Comparison of ENCODE assay signal across 9 cellular contexts in genomic region chr14:23366163-23366921, GRCh38. TPM values are rescaled to one million over a fixed set of nuclear protein-coding genes. Genes with fewer than 3 reads are reported as not detected.
DNase-seq lines count a peak whose midpoint lies in the region; ATAC-seq, FAIRE-seq and TF ChIP-seq lines count a peak whose summit lies in the region.
"Had no signal": no experiment of that assay in that cellular context is flagged by ENCODE, and none has a peak within 500 bp of the region (broad histone marks: within the 10 kb centered on the region; RNA-seq: fewer than 3 reads in every experiment).

No MANE protein-coding gene starts in this region.

- no peak for FAIRE-seq in GM12891 (lab: Jason Lieb, UNC)

- DNase-seq in EL: peak; percentile 69
- DNase-seq in adrenal gland: peak; percentile 18 to 80 (median 37)
- peak; percentile 83 for DNase-seq in left ventricle myocardium superior
- peak; percentile 53 to 95 (median 70) for DNase-seq in posterior cingulate gyrus
- no peak for DNase-seq in 8988T
- no peak for DNase-seq in GM12891 (ENCODE audit: insufficient read length, low spot score)

- peaks cover 12% of the 10 kb centered on the region for H3K27me3 ChIP-seq in adrenal gland

- H3K9me3 ChIP-seq in adrenal gland (replicated peaks in 1 of 3): no peaks in the 10 kb centered on the region
- H3K9me3 ChIP-seq: neutrophil had no signal

- H3K4me1 ChIP-seq in adrenal gland (replicated peaks in 1 of 2): peaks cover 0 to 4% of the 10 kb centered on the region in 2 donors

- WGBS in adrenal gland, 4 donors: 38 to 56% (median 42%) methylated on average over 21 to 45 of the region's 48 CpGs

- H3K36me3 ChIP-seq in adrenal gland (replicated peaks in 1 of 2): no peaks in the 10 kb centered on the region
- H3K36me3 ChIP-seq: neutrophil had no signal

- TF ChIP-seq POLR2A in adrenal gland (IDR thresholded peaks at IDR 0.05) (peak in 1 of 2 donors; percentile 33), GM12891 (IDR thresholded peaks at IDR 0.05; ENCODE audit: low read depth, low read length) (no peak)

- intact Hi-C loops in adrenal gland (cut with DNase I): no loop called here
- intact Hi-C loops in left ventricle myocardium superior (cut with micrococcal nuclease): no loop called here
- intact Hi-C loops in posterior cingulate gyrus (cut with DNase I): loop anchor here (1.0 kb wide), 1 partner anchor 10 kb away; no protein-coding TSS in a partner anchor

- TF ChIP-seq CTCF in adrenal gland (IDR thresholded peaks at IDR 0.05): no peak

- H3K27ac ChIP-seq in adrenal gland: peak overlapping the region in 3 of 5 donors; percentile 59 to 85 (median 83)
- H3K27ac ChIP-seq: neutrophil had no signal

- peak overlapping the region in 1 of 4 donors; percentile 49 for H3K4me3 ChIP-seq in adrenal gland

- ATAC-seq in left ventricle myocardium superior (peak; percentile 83), HG03039 (IDR thresholded peaks at IDR 0.05; ENCODE audit: unreplicated experiment) (no peak), HG02852 (IDR thresholded peaks at IDR 0.05; ENCODE audit: unreplicated experiment) (no peak)

TF ChIP-seq in GM12891, 5 proteins besides CTCF, POLR2A, EP300 and RAD21:
- TF ChIP-seq SPI1 (IDR thresholded peaks at IDR 0.05; ENCODE audit: low read depth, low read length) (no peak), POLR2AphosphoS5 (IDR thresholded peaks at IDR 0.05; ENCODE audit: low read depth, low read length) (no peak), PAX5 (IDR thresholded peaks at IDR 0.05; ENCODE audit: insufficient read depth, low read length, severe bottlenecking) (no peak), TAF1 (IDR thresholded peaks at IDR 0.05; ENCODE audit: low read depth, low read length) (no peak), POU2F2 (IDR thresholded peaks at IDR 0.05; ENCODE audit: low read depth, low read length) (no peak)

RNA-seq across cellular contexts. Expression of gene EFS, which starts 1.4 kb away (rescaled TPM):
- total RNA-seq in adrenal gland (10 to 100 TPM in 1 of 8 donors, 1 to 10 TPM in 7; 2.1 to 12.9 (median 3.8) TPM), left ventricle myocardium superior (3.3 TPM)
- polyA plus RNA-seq in adrenal gland: 10 to 100 TPM in 2 of 3 donors, 1 to 10 TPM in 1; 3.7 to 49.4 (median 11.1) TPM
- polyA plus RNA-seq in GM12891 (2012; ENCODE audit: low read depth, missing spikeins): not detected

RNA-seq across cellular contexts. Expression of gene IL25, which starts 6.3 kb away (rescaled TPM):
- total RNA-seq in adrenal gland (not detected), left ventricle myocardium superior (not detected)
- polyA plus RNA-seq in adrenal gland: under 1 TPM in 1 of 3 donors, not detected in 2; 0.10 TPM
- polyA plus RNA-seq in GM12891 (2012; ENCODE audit: low read depth, missing spikeins): not detected

RNA-seq across cellular contexts. Expression of gene CMTM5, which starts 10.5 kb away (rescaled TPM):
- total RNA-seq in adrenal gland: 1 to 10 TPM in 1 of 8 donors, under 1 TPM in 2, not detected in 5; 0.34 to 2.5 (median 0.35) TPM
- polyA plus RNA-seq in adrenal gland: 1 to 10 TPM in 2 of 3 donors, under 1 TPM in 1; 0.59 to 2.6 (median 1.9) TPM
- total RNA-seq in left ventricle myocardium superior: not detected
- not detected for polyA plus RNA-seq in GM12891 (2012; ENCODE audit: low read depth, missing spikeins)

RNA-seq across cellular contexts. Expression of gene SLC22A17, which starts 13.7 kb away (rescaled TPM):
- total RNA-seq in adrenal gland (10 to 100 TPM; 11.8 to 76.1 (median 25.0) TPM), left ventricle myocardium superior (10.7 TPM)
- polyA plus RNA-seq in adrenal gland: 100 to 1,000 TPM in 1 of 3 donors, 10 to 100 TPM in 2; 14.5 to 121 (median 53.9) TPM
- polyA plus RNA-seq in GM12891 (2012; ENCODE audit: low read depth, missing spikeins): 0.09 TPM

RNA-seq across cellular contexts. Expression of gene MYH6, which starts 41.7 kb away (rescaled TPM):
- total RNA-seq in adrenal gland: 1 to 10 TPM in 1 of 8 donors, under 1 TPM in 2, not detected in 5; 0.04 to 1.5 (median 0.25) TPM
- 1 to 10 TPM in 1 of 3 donors, under 1 TPM in 2; 0.27 to 5.2 (median 0.67) TPM for polyA plus RNA-seq in adrenal gland
- 4,258 TPM for total RNA-seq in left ventricle myocardium superior
- polyA plus RNA-seq in GM12891 (2012; ENCODE audit: low read depth, missing spikeins): 0.18 TPM

Comparison
In these comparisons a context has a peak if more than half of its experiments do, and no peak if none do; other contexts are left out.
1. DNase-seq: peak in EL (single experiment), adrenal gland (7 of 7), left ventricle myocardium superior (single experiment) and posterior cingulate gyrus (10 of 10); none in 8988T (single experiment) and GM12891 (single experiment).